In genomic region chr1:149585592-149585991, GRCh38 we compare ENCODE assay signal across 1 cellular context.
A peak's percentile ranks its signal among the peaks of the same experiment; 100 is the strongest.
TF ChIP-seq lines count a peak whose summit lies in the region.
"Not testable (repeated sequence)": the region's sequence is repeated elsewhere in the genome, so short reads cannot be mapped to it uniquely, and the experiment has no call there.

No MANE protein-coding gene starts in this region.

TF ChIP-seq in HepG2, 621 proteins besides CTCF, POLR2A, EP300 and RAD21 (continued from another document):
- peak; percentile 46; the same call in 1 of the 2 replicates for TF ChIP-seq FOXP4 (CRISPR knock-in tag; IDR thresholded peaks at IDR 0.05)
- TF ChIP-seq CEBPB (IDR thresholded peaks at IDR 0.05; ENCODE audit: borderline replicate concordance, low read depth, low read length), result peak; percentile 81; the same call in 1 of the 2 replicates
- peak; percentile 77 for TF ChIP-seq SP5 (CRISPR knock-in tag; IDR thresholded peaks at IDR 0.05; ENCODE audit: borderline replicate concordance, low read depth)
- 0 out of 2 replicates have a peak, but pooled peaks have one; percentile 35 for TF ChIP-seq FOXO1 (CRISPR knock-in tag; IDR thresholded peaks at IDR 0.05)
- not testable (repeated sequence) for TF ChIP-seq SOX13 (IDR thresholded peaks at IDR 0.05)
- TF ChIP-seq SOX13 (CRISPR knock-in tag; conservative IDR thresholded peaks at IDR 0.05 in 1 of 2, IDR thresholded peaks at IDR 0.05 in 1 of 2), result peak in 1 of 2 experiments; percentile 66; a peak in 2 of 4 replicates
- TF ChIP-seq SIX1 (CRISPR knock-in tag; IDR thresholded peaks at IDR 0.05; ENCODE audit: borderline replicate concordance), result peak; percentile 43; the same call in 1 of the 2 replicates
- TF ChIP-seq SOX5 (CRISPR knock-in tag; IDR thresholded peaks at IDR 0.05; ENCODE audit: borderline replicate concordance), result 0 out of 2 replicates have a peak, but pooled peaks have one; percentile 22
- TF ChIP-seq CEBPG (CRISPR knock-in tag; IDR thresholded peaks at IDR 0.05), result peak; percentile 92
